25 cellular contexts compared by ENCODE assay signal in genomic region chr1:67937010-67937409, GRCh38.
"Had no signal": no experiment of that assay in that cellular context is flagged by ENCODE, and none has a peak within 500 bp of the region (broad histone marks: within the 10 kb centered on the region; RNA-seq: fewer than 3 reads in every experiment).

No MANE protein-coding gene starts in this region.

- H3K4me1 ChIP-seq: adrenal gland, gastrocnemius medialis, tibial nerve had no signal

- H3K36me3 ChIP-seq: adrenal gland, brain microvascular endothelial cell, gastrocnemius medialis, right atrium auricular region, tibial nerve had no signal

- H3K27me3 ChIP-seq: adrenal gland, brain microvascular endothelial cell, gastrocnemius medialis, right atrium auricular region, tibial nerve had no signal

- ATAC-seq: activated CD4-positive, alpha-beta T cell treated with anti-CD3 and anti-CD28 coated beads for 36 hours; activated T-cell treated with anti-CD3 and anti-CD28 coated beads, Interleukin-2, amount 50 U/mL, for 72 hours; gastrocnemius medialis; naive thymus-derived CD4-positive, alpha-beta T cell had no signal

- H3K4me3 ChIP-seq: adrenal gland, gastrocnemius medialis, right atrium auricular region, tibial nerve had no signal

- H3K9me3 ChIP-seq: adrenal gland, gastrocnemius medialis, right atrium auricular region, tibial nerve had no signal

- DNase-seq: activated CD4-positive, alpha-beta T cell treated with anti-CD3 and anti-CD28 coated beads for 36 hours; activated CD4-positive, alpha-beta T cell treated with anti-CD3 and anti-CD28 coated beads, Interleukin-2, amount 50 U/mL, for 4 hours; activated CD4-positive, CD25-positive, alpha-beta regulatory T cell; activated effector memory CD4-positive, alpha-beta T cell treated with Interleukin-2 at 50 U/mL for 16 hours; activated naive CD4-positive, alpha-beta T cell treated with anti-CD3 and anti-CD28 coated beads for 36 hours; activated naive CD8-positive, alpha-beta T cell treated with anti-CD3 and anti-CD28 coated beads for 36 hours; activated T-cell treated with anti-CD3 and anti-CD28 coated beads for 4 hours; activated T-cell treated with anti-CD3 and anti-CD28 coated beads, Interleukin-2, amount 50 U/mL, for 72 hours; adrenal gland; aorta; central memory CD4-positive, alpha-beta T cell; endodermal cell; gastrocnemius medialis; glutamatergic neuron; islet precursor cell; left cardiac atrium; left ventricle myocardium superior; naive thymus-derived CD4-positive, alpha-beta T cell; occipital lobe; stimulated activated CD4-positive, alpha-beta T cell treated with anti-CD3 and anti-CD28 coated beads, Interleukin-2, amount 100 ng/mL, for 48 hours; stimulated activated naive CD4-positive, alpha-beta T cell treated with Interleukin-2 at 50 U/mL for 16 hours had no signal

- H3K27ac ChIP-seq: adrenal gland, brain microvascular endothelial cell, epithelial cell of prostate, gastrocnemius medialis, right atrium auricular region, tibial nerve had no signal
